23 cellular contexts compared by ENCODE assay signal in genomic region chr1:156619582-156619955, GRCh38. TPM values are rescaled to one million over a fixed set of nuclear protein-coding genes. Genes with fewer than 3 reads are reported as not detected.
"Had no signal": no experiment of that assay in that cellular context is flagged by ENCODE, and none has a peak within 500 bp of the region (broad histone marks: within the 10 kb centered on the region; RNA-seq: fewer than 3 reads in every experiment).

No MANE protein-coding gene starts in this region.

- H3K36me3 Mint-ChIP-seq: activated naive CD8-positive, alpha-beta T cell treated with anti-CD3 and anti-CD28 coated beads, Interleukin-2, amount 10 ng/mL, durations not matched to agents 7 days and 5 days; neural progenitor cell had no signal

- DNase-seq: activated naive CD8-positive, alpha-beta T cell treated with anti-CD3 and anti-CD28 coated beads, Interleukin-2, amount 10 ng/mL, durations not matched to agents 7 days and 5 days; activated T-cell treated with anti-CD3 and anti-CD28 coated beads, Interleukin-2, amount 50 U/mL, for 24 hours; central memory CD4-positive, alpha-beta T cell; foreskin melanocyte; kidney; left lung; mammary epithelial cell; psoas muscle; right cardiac atrium; stimulated activated CD4-positive, alpha-beta T cell treated with anti-CD3 and anti-CD28 coated beads, Interleukin-2, amount 100 ng/mL, for 24 hours; T1000 had no signal

- H3K9ac ChIP-seq: neural progenitor cell had no signal

- H3K4me1 ChIP-seq: neural progenitor cell had no signal

- H3K4me2 ChIP-seq: neural progenitor cell had no signal

- H3K36me3 ChIP-seq: left lung, neural progenitor cell, tibial nerve had no signal

- H3K4me3 ChIP-seq: body of pancreas, coronary artery, left lung, neural progenitor cell, psoas muscle, tibial nerve had no signal

- H3K27ac Mint-ChIP-seq: activated CD4-positive, alpha-beta T cell treated with anti-CD3 and anti-CD28 coated beads, Interleukin-2, amount 10 ng/mL, durations not matched to agents 7 days and 5 days; activated CD8-positive, alpha-beta T cell treated with anti-CD3 and anti-CD28 coated beads, Interleukin-2, amount 10 ng/mL, durations not matched to agents 7 days and 5 days; activated naive CD8-positive, alpha-beta T cell treated with anti-CD3 and anti-CD28 coated beads, Interleukin-2, amount 10 ng/mL, durations not matched to agents 7 days and 5 days; activated T-cell treated with anti-CD3 and anti-CD28 coated beads, Interleukin-2, amount 50 U/mL, for 24 hours; activated T-helper 2 cell treated with anti-CD3 and anti-CD28 coated beads, Interferon-gamma antibody, Interleukin-2, Interleukin-4, amounts not matched to agents 10 μg/mL and 5 μg/mL and 100 μg/mL, durations not matched to agents 14 hours and 24 hours and 36 hours; neural progenitor cell had no signal

- H3K9me3 Mint-ChIP-seq: activated CD4-positive, alpha-beta T cell treated with anti-CD3 and anti-CD28 coated beads, Interleukin-2, amount 10 ng/mL, durations not matched to agents 7 days and 5 days; activated naive CD8-positive, alpha-beta T cell treated with anti-CD3 and anti-CD28 coated beads, Interleukin-2, amount 10 ng/mL, durations not matched to agents 7 days and 5 days; activated T-cell treated with anti-CD3 and anti-CD28 coated beads, Interleukin-2, amount 50 U/mL, for 24 hours; activated T-helper 2 cell treated with anti-CD3 and anti-CD28 coated beads, Interferon-gamma antibody, Interleukin-2, Interleukin-4, amounts not matched to agents 10 μg/mL and 5 μg/mL and 100 μg/mL, durations not matched to agents 14 hours and 24 hours and 36 hours; neural progenitor cell had no signal

- H3K4me3 Mint-ChIP-seq: activated CD4-positive, alpha-beta T cell treated with anti-CD3 and anti-CD28 coated beads, Interleukin-2, amount 10 ng/mL, durations not matched to agents 7 days and 5 days; activated CD8-positive, alpha-beta T cell treated with anti-CD3 and anti-CD28 coated beads, Interleukin-2, amount 10 ng/mL, durations not matched to agents 7 days and 5 days; activated naive CD8-positive, alpha-beta T cell treated with anti-CD3 and anti-CD28 coated beads, Interleukin-2, amount 10 ng/mL, durations not matched to agents 7 days and 5 days; activated T-cell treated with anti-CD3 and anti-CD28 coated beads, Interleukin-2, amount 50 U/mL, for 24 hours; neural progenitor cell had no signal

- H3K27ac ChIP-seq: body of pancreas, coronary artery, left lung, neural progenitor cell, psoas muscle, tibial nerve had no signal

- H3K9me3 ChIP-seq: body of pancreas, left lung, psoas muscle, tibial nerve had no signal

- ATAC-seq: activated CD4-positive, CD25-positive, alpha-beta regulatory T cell treated with anti-CD3 and anti-CD28 coated beads, Interleukin-2, amount 50 U/mL, for 24 hours; activated CD8-positive, alpha-beta T cell treated with anti-CD3 and anti-CD28 coated beads, Interleukin-2, amount 10 ng/mL, durations not matched to agents 7 days and 5 days; left lung; right cardiac atrium had no signal

- H2AFZ ChIP-seq: neural progenitor cell had no signal

RNA-seq across cellular contexts. Expression of gene HAPLN2, which starts 0.4 kb away (rescaled TPM):
- total RNA-seq: activated CD8-positive, alpha-beta T cell treated with anti-CD3 and anti-CD28 coated beads, Interleukin-2, amount 10 ng/mL, durations not matched to agents 7 days and 5 days; activated T-helper 2 cell treated with anti-CD3 and anti-CD28 coated beads, Interferon-gamma antibody, Interleukin-2, Interleukin-4, amounts not matched to agents 10 μg/mL and 5 μg/mL and 100 μg/mL, durations not matched to agents 14 hours and 24 hours and 36 hours; body of pancreas; mammary epithelial cell; myocyte had no signal
- polyA plus RNA-seq: mammary epithelial cell had no signal

RNA-seq across cellular contexts. Expression of gene BCAN, which starts 22.3 kb away (rescaled TPM):
- total RNA-seq: activated CD4-positive, alpha-beta T cell treated with anti-CD3 and anti-CD28 coated beads, Interleukin-2, amount 10 ng/mL, durations not matched to agents 7 days and 5 days; activated CD8-positive, alpha-beta T cell treated with anti-CD3 and anti-CD28 coated beads, Interleukin-2, amount 10 ng/mL, durations not matched to agents 7 days and 5 days; activated naive CD8-positive, alpha-beta T cell treated with anti-CD3 and anti-CD28 coated beads, Interleukin-2, amount 10 ng/mL, durations not matched to agents 7 days and 5 days; activated T-helper 2 cell treated with anti-CD3 and anti-CD28 coated beads, Interferon-gamma antibody, Interleukin-2, Interleukin-4, amounts not matched to agents 10 μg/mL and 5 μg/mL and 100 μg/mL, durations not matched to agents 14 hours and 24 hours and 36 hours; mammary epithelial cell; subcutaneous adipose tissue; tibial nerve had no signal
- polyA plus RNA-seq: mammary epithelial cell had no signal

RNA-seq across cellular contexts. Expression of gene TTC24, which starts 40.0 kb away (rescaled TPM):
- total RNA-seq: body of pancreas, left lung, mammary epithelial cell, osteocyte, right cardiac atrium, skeletal muscle tissue, subcutaneous adipose tissue, tibial nerve had no signal
- polyA plus RNA-seq: mammary epithelial cell, right cardiac atrium had no signal
